ENCODE assay signal across 1 cellular context in genomic region chr1:38287547-38287946, GRCh38.
TF ChIP-seq lines count a peak whose summit lies in the region.

No MANE protein-coding gene starts in this region.

TF ChIP-seq in liver, 16 proteins besides CTCF, POLR2A, EP300 and RAD21 (continued from another document):
- no peak for TF ChIP-seq ZBTB33 (IDR thresholded peaks at IDR 0.05)
